ENCODE assay signal across 8 cellular contexts in genomic region chr6:131949909-131950766, GRCh38. TPM values are rescaled to one million over a fixed set of nuclear protein-coding genes. Genes with fewer than 3 reads are reported as not detected.
A peak's percentile ranks its signal among the peaks of the same experiment; 100 is the strongest.
DNase-seq lines count a peak whose midpoint lies in the region; ATAC-seq and TF ChIP-seq lines count a peak whose summit lies in the region.

No MANE protein-coding gene starts in this region.

- TF ChIP-seq CTCF in BE2C (IDR thresholded peaks at IDR 0.05; ENCODE audit: low read depth, low read length) = peak; percentile 57

- intact Hi-C loops in head of caudate nucleus (cut with DNase I) = loop anchor here (10.0 kb wide), 1 partner anchor 215 kb away; no protein-coding TSS in a partner anchor

- ATAC-seq in GM18907 (IDR thresholded peaks at IDR 0.05; ENCODE audit: unreplicated experiment) = peak; percentile 60
- ATAC-seq in GM21717 (IDR thresholded peaks at IDR 0.05; ENCODE audit: unreplicated experiment) = no peak
- no peak for ATAC-seq in GM21526 (IDR thresholded peaks at IDR 0.05; ENCODE audit: low FRiP score, unreplicated experiment)

- H3K9ac ChIP-seq in adipocyte (ENCODE audit: low read length) = peak overlapping the region; percentile 88

- H3K9me3 ChIP-seq in BE2C (no peaks in the 10 kb centered on the region), adipocyte (ENCODE audit: control insufficient read depth, low read length) (no peaks in the 10 kb centered on the region)

- H3K27me3 ChIP-seq in BE2C (peaks cover 43% of the 10 kb centered on the region), adipocyte (replicated peaks; ENCODE audit: control insufficient read depth, insufficient read depth, low read length) (no peaks in the 10 kb centered on the region)

- peak overlapping the region; percentile 49 for H3K4me3 ChIP-seq in BE2C (ENCODE audit: low read depth, low read length)
- peak overlapping the region; percentile 87 for H3K4me3 ChIP-seq in adipocyte (ENCODE audit: low read length)

- peak; percentile 69 for DNase-seq in BE2C
- peak; percentile 26 for DNase-seq in NCI-H446 treated with DMSO at 0.1 percent for 48 hours (lab: John Stamatoyannopoulos, UW)
- DNase-seq in adipocyte (ENCODE audit: low read depth) = peak; percentile 90
- DNase-seq in head of caudate nucleus = peak; percentile 50 to 89 (median 72)
- peak; percentile 81 for DNase-seq in non-pigmented ciliary epithelial cell (ENCODE audit: low read depth)

- no peaks in the 10 kb centered on the region for H3K36me3 ChIP-seq in BE2C
- H3K36me3 ChIP-seq in adipocyte (ENCODE audit: control insufficient read depth, insufficient read depth, low read length, severe bottlenecking) = no peaks in the 10 kb centered on the region

- H3K4me1 ChIP-seq in BE2C = peaks cover 3% of the 10 kb centered on the region; the same call in 1 of the 2 replicates
- H3K4me1 ChIP-seq in adipocyte (ENCODE audit: control insufficient read depth, insufficient read depth, low read length) = peaks cover 40% of the 10 kb centered on the region

RNA-seq across cellular contexts. Expression of gene CCN2, which starts 1.0 kb away (rescaled TPM):
- 0.25 TPM for polyA plus RNA-seq in BE2C (2012; ENCODE audit: insufficient read depth, insufficient read length, low read depth)

Comparison
In these comparisons a context has a peak if more than half of its experiments do, and no peak if none do; other contexts are left out.
1. DNase-seq: peak in every context shown above with its lines; median percentile 90 in adipocyte; 81 in non-pigmented ciliary epithelial cell; 72 in head of caudate nucleus; 69 in BE2C; 26 in NCI-H446 treated with DMSO at 0.1 percent for 48 hours.